In genomic region chr20:33005908-33006775, GRCh38 we compare ENCODE assay signal across 1 cellular context.
TF ChIP-seq lines count a peak whose summit lies in the region.

No MANE protein-coding gene starts in this region.

TF ChIP-seq in HepG2, 621 proteins besides CTCF, POLR2A, EP300 and RAD21 (continued from another document and continues in another):
- no peak for TF ChIP-seq ZNF432 (CRISPR knock-in tag; IDR thresholded peaks at IDR 0.05; ENCODE audit: borderline replicate concordance)
- peak; percentile 65; the same call in 1 of the 2 replicates for TF ChIP-seq GFI1 (CRISPR knock-in tag; IDR thresholded peaks at IDR 0.05; ENCODE audit: borderline replicate concordance)
- TF ChIP-seq, protein P1, sequence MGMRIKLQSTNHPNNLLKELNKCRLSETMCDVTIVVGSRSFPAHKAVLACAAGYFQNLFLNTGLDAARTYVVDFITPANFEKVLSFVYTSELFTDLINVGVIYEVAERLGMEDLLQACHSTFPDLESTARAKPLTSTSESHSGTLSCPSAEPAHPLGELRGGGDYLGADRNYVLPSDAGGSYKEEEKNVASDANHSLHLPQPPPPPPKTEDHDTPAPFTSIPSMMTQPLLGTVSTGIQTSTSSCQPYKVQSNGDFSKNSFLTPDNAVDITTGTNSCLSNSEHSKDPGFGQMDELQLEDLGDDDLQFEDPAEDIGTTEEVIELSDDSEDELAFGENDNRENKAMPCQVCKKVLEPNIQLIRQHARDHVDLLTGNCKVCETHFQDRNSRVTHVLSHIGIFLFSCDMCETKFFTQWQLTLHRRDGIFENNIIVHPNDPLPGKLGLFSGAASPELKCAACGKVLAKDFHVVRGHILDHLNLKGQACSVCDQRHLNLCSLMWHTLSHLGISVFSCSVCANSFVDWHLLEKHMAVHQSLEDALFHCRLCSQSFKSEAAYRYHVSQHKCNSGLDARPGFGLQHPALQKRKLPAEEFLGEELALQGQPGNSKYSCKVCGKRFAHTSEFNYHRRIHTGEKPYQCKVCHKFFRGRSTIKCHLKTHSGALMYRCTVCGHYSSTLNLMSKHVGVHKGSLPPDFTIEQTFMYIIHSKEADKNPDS (CRISPR knock-in tag; IDR thresholded peaks at IDR 0.05), result no peak; the same call in 1 of the 2 replicates
- peak; percentile 74; the same call in 1 of the 2 replicates for TF ChIP-seq EHMT2 (IDR thresholded peaks at IDR 0.05; ENCODE audit: borderline replicate concordance, low read depth, low read length)
- peak; percentile 91 for TF ChIP-seq ZBTB25 (CRISPR knock-in tag; IDR thresholded peaks at IDR 0.05)
- TF ChIP-seq NFIB (CRISPR knock-in tag; IDR thresholded peaks at IDR 0.05; ENCODE audit: borderline replicate concordance), result no peak
- no peak for TF ChIP-seq ZNF101 (CRISPR knock-in tag; IDR thresholded peaks at IDR 0.05; ENCODE audit: borderline replicate concordance, low read depth)
- peak; percentile 99 for TF ChIP-seq TARDBP (CRISPR knock-in tag; IDR thresholded peaks at IDR 0.05)
- TF ChIP-seq SP140L (CRISPR knock-in tag; IDR thresholded peaks at IDR 0.05; ENCODE audit: borderline replicate concordance), result 0 out of 2 replicates have a peak, but pooled peaks have one; percentile 14
- TF ChIP-seq SMARCE1 (IDR thresholded peaks at IDR 0.05; ENCODE audit: borderline replicate concordance), result no peak
- peak; percentile 63; the same call in 1 of the 2 replicates for TF ChIP-seq ARNT2 (CRISPR knock-in tag; IDR thresholded peaks at IDR 0.05; ENCODE audit: low read depth)
- TF ChIP-seq RELA (CRISPR knock-in tag; IDR thresholded peaks at IDR 0.05), result peak; percentile 79; the same call in 1 of the 2 replicates
- TF ChIP-seq ZNF382 (CRISPR knock-in tag; IDR thresholded peaks at IDR 0.05; ENCODE audit: borderline replicate concordance), result no peak
- TF ChIP-seq, protein P2, sequence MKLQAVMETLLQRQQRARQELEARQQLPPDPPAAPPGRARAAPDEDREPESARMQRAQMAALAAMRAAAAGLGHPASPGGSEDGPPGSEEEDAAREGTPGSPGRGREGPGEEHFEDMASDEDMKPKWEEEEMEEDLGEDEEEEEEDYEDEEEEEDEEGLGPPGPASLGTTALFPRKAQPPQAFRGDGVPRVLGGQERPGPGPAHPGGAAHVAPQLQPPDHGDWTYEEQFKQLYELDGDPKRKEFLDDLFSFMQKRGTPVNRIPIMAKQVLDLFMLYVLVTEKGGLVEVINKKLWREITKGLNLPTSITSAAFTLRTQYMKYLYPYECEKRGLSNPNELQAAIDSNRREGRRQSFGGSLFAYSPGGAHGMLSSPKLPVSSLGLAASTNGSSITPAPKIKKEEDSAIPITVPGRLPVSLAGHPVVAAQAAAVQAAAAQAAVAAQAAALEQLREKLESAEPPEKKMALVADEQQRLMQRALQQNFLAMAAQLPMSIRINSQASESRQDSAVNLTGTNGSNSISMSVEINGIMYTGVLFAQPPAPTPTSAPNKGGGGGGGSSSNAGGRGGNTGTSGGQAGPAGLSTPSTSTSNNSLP (IDR thresholded peaks at IDR 0.05; ENCODE audit: low read depth, low read length), result no peak
- TF ChIP-seq PHF21A (CRISPR knock-in tag; IDR thresholded peaks at IDR 0.05), result peak; percentile 99
- TF ChIP-seq, protein P3, sequence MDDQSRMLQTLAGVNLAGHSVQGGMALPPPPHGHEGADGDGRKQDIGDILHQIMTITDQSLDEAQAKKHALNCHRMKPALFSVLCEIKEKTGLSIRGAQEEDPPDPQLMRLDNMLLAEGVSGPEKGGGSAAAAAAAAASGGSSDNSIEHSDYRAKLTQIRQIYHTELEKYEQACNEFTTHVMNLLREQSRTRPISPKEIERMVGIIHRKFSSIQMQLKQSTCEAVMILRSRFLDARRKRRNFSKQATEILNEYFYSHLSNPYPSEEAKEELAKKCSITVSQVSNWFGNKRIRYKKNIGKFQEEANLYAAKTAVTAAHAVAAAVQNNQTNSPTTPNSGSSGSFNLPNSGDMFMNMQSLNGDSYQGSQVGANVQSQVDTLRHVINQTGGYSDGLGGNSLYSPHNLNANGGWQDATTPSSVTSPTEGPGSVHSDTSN (CRISPR knock-in tag; IDR thresholded peaks at IDR 0.05; ENCODE audit: borderline replicate concordance), result no peak
- TF ChIP-seq ZKSCAN1 (IDR thresholded peaks at IDR 0.05; ENCODE audit: low read length), result no peak
- TF ChIP-seq ZBTB7B (CRISPR knock-in tag; IDR thresholded peaks at IDR 0.05), result peak; percentile 99
- TF ChIP-seq ZNF597 (CRISPR knock-in tag; IDR thresholded peaks at IDR 0.05), result no peak
- TF ChIP-seq YY1 (IDR thresholded peaks at IDR 0.05; ENCODE audit: insufficient read depth, insufficient replicate concordance, low read depth, low read length), result peak; percentile 72
- TF ChIP-seq ZMYM3 (CRISPR knock-in tag; IDR thresholded peaks at IDR 0.05), result peak; percentile 98
- no peak for TF ChIP-seq ZNF558 (CRISPR knock-in tag; IDR thresholded peaks at IDR 0.05; ENCODE audit: borderline replicate concordance)
- no peak for TF ChIP-seq MIER2 (CRISPR knock-in tag; IDR thresholded peaks at IDR 0.05)
- 0 out of 2 replicates have a peak, but pooled peaks have one; percentile 72 for TF ChIP-seq DDIT3 (CRISPR knock-in tag; IDR thresholded peaks at IDR 0.05)
- no peak for TF ChIP-seq NR3C1 (CRISPR knock-in tag; IDR thresholded peaks at IDR 0.05)
- no peak for TF ChIP-seq HNRNPK (IDR thresholded peaks at IDR 0.05; ENCODE audit: low read depth, low read length, poor library complexity, severe bottlenecking)
- TF ChIP-seq ZFP90 (CRISPR knock-in tag; IDR thresholded peaks at IDR 0.05; ENCODE audit: borderline replicate concordance), result peak; percentile 88
- no peak for TF ChIP-seq IRX3 (CRISPR knock-in tag; IDR thresholded peaks at IDR 0.05; ENCODE audit: borderline replicate concordance, low read depth)
- no peak for TF ChIP-seq PAF1 (CRISPR knock-in tag; IDR thresholded peaks at IDR 0.05)
- TF ChIP-seq, protein P4, sequence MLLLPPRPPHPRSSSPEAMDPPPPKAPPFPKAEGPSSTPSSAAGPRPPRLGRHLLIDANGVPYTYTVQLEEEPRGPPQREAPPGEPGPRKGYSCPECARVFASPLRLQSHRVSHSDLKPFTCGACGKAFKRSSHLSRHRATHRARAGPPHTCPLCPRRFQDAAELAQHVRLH (CRISPR knock-in tag; IDR thresholded peaks at IDR 0.05; ENCODE audit: borderline replicate concordance, low read depth), result peak; percentile 98
- peak; percentile 83 for TF ChIP-seq PRDM10 (CRISPR knock-in tag; IDR thresholded peaks at IDR 0.05; ENCODE audit: low read depth)
- TF ChIP-seq KIAA2018 (CRISPR knock-in tag; IDR thresholded peaks at IDR 0.05; ENCODE audit: borderline replicate concordance), result no peak; the same call in 1 of the 2 replicates
- no peak for TF ChIP-seq SETDB1 (CRISPR knock-in tag; IDR thresholded peaks at IDR 0.05; ENCODE audit: borderline replicate concordance)
- no peak for TF ChIP-seq ZBTB8A (CRISPR knock-in tag; IDR thresholded peaks at IDR 0.05; ENCODE audit: borderline replicate concordance, low read depth)
- peak; percentile 90 for TF ChIP-seq NFIC (IDR thresholded peaks at IDR 0.05; ENCODE audit: low read length)
- TF ChIP-seq ZNF431 (CRISPR knock-in tag; IDR thresholded peaks at IDR 0.05; ENCODE audit: borderline replicate concordance, low read depth), result peak; percentile 94; the same call in 1 of the 2 replicates
